ENCODE assay signal across 8 cellular contexts in the genomic region with DNA sequence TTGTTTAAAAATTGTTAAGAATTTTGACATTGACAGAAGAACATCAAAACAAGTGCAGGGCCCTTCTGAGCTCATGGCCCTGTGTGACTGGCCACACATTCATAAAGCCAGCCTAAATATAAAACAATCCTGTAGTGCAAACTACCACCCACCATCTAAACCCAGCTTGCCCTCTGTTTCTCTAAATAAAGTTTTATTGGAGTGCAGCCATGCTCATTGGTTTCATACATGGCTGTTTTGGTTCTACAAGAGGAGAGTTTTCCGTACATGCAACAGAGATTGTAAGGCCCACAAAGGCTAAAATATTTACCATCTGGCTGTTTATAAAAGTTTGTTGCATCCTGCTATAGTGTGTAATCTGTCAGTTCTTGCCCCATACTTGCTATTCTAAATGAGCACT.
"Had no signal": no experiment of that assay in that cellular context is flagged by ENCODE, and none has a peak within 500 bp of the region (broad histone marks: within the 10 kb centered on the region; RNA-seq: fewer than 3 reads in every experiment).

No MANE protein-coding gene starts in this region.

- ATAC-seq: HCT116 had no signal

- H3K36me3 ChIP-seq: HAP-1 had no signal

- H3K27ac Mint-ChIP-seq: HFFc6, IgD-negative memory B cell had no signal

- H3K9me3 ChIP-seq: HAP-1 had no signal

- H3K4me3 Mint-ChIP-seq: HFFc6 had no signal

- H3K4me1 Mint-ChIP-seq: IgD-negative memory B cell had no signal

- DNase-seq: GOT3, H7, HFFc6, KG1 had no signal

- H3K27me3 Mint-ChIP-seq: IgD-negative memory B cell had no signal

- H3K4me3 ChIP-seq: HAP-1 had no signal

- FAIRE-seq: HTR-8/SVneo had no signal
